13 cellular contexts compared by ENCODE assay signal in genomic region chr3:174859756-174860155, GRCh38. TPM values are rescaled to one million over a fixed set of nuclear protein-coding genes. Genes with fewer than 3 reads are reported as not detected.
DNase-seq lines count a peak whose midpoint lies in the region; ATAC-seq and TF ChIP-seq lines count a peak whose summit lies in the region.
"Had no signal": no experiment of that assay in that cellular context is flagged by ENCODE, and none has a peak within 500 bp of the region (broad histone marks: within the 10 kb centered on the region; RNA-seq: fewer than 3 reads in every experiment).

No MANE protein-coding gene starts in this region.

- no peaks in the 10 kb centered on the region for H3K4me1 Mint-ChIP-seq in stimulated activated memory B cell treated with anti-CD40 and anti-IgM and Interleukin-4, amounts not matched to agents 10 μg/mL and 1 μg/mL and 100 μg/mL, for 72 hours

- intact Hi-C loops in heart right ventricle (cut with DNase I): no loop called here

- no peak overlapping the region for H3K9ac ChIP-seq in parathyroid adenoma

- H3K36me3 ChIP-seq in parathyroid adenoma (ENCODE audit: control insufficient read depth, insufficient read depth, low read length) (no peaks in the 10 kb centered on the region), heart right ventricle (no peaks in the 10 kb centered on the region)
- H3K36me3 ChIP-seq: heart left ventricle, Peyer's patch, WERI-Rb-1 had no signal

- H2AFZ ChIP-seq in parathyroid adenoma: no peak overlapping the region

- no peaks in the 10 kb centered on the region for H3K27me3 Mint-ChIP-seq in stimulated activated memory B cell treated with anti-CD40 and anti-IgM and Interleukin-4, amounts not matched to agents 10 μg/mL and 1 μg/mL and 100 μg/mL, for 72 hours

- H3K4me3 ChIP-seq in parathyroid adenoma (ENCODE audit: low read depth, low read length) (peak overlapping the region; percentile 31), heart right ventricle (no peak overlapping the region)
- H3K4me3 ChIP-seq: heart left ventricle, lung had no signal

- no peak for TF ChIP-seq CTCF in parathyroid adenoma (IDR thresholded peaks at IDR 0.05)
- no peak for TF ChIP-seq CTCF in heart right ventricle (IDR thresholded peaks at IDR 0.05)

- H3K27ac ChIP-seq in epithelial cell of prostate (peak overlapping the region; percentile 11), parathyroid adenoma (no peak overlapping the region), heart right ventricle (no peak overlapping the region)
- H3K27ac ChIP-seq: heart left ventricle, WERI-Rb-1 had no signal

- 92% methylated on average over 3 of the region's 3 CpGs for WGBS in heart right ventricle, 2 donors

- H3K4me1 ChIP-seq in parathyroid adenoma (no peaks in the 10 kb centered on the region), heart right ventricle (peaks cover 0 to 7% (median 0%) of the 10 kb centered on the region in 9 donors)
- H3K4me1 ChIP-seq: Peyer's patch had no signal

- H3K9me3 ChIP-seq in parathyroid adenoma (ENCODE audit: control insufficient read depth, low read length) (no peaks in the 10 kb centered on the region), heart right ventricle (no peaks in the 10 kb centered on the region)
- H3K9me3 ChIP-seq: heart left ventricle, Peyer's patch had no signal

- no peaks in the 10 kb centered on the region for H3K79me2 ChIP-seq in parathyroid adenoma

- no peak overlapping the region for H3K4me3 Mint-ChIP-seq in stimulated activated memory B cell treated with anti-CD40 and anti-IgM and Interleukin-4, amounts not matched to agents 10 μg/mL and 1 μg/mL and 100 μg/mL, for 72 hours

- no peak overlapping the region for H3K27ac Mint-ChIP-seq in stimulated activated memory B cell treated with anti-CD40 and anti-IgM and Interleukin-4, amounts not matched to agents 10 μg/mL and 1 μg/mL and 100 μg/mL, for 72 hours

- H3K9me3 Mint-ChIP-seq in stimulated activated memory B cell treated with anti-CD40 and anti-IgM and Interleukin-4, amounts not matched to agents 10 μg/mL and 1 μg/mL and 100 μg/mL, for 72 hours: no peaks in the 10 kb centered on the region

- H3K4me2 ChIP-seq in parathyroid adenoma (ENCODE audit: low read length): peak overlapping the region; percentile 57

- H3K36me3 Mint-ChIP-seq in stimulated activated memory B cell treated with anti-CD40 and anti-IgM and Interleukin-4, amounts not matched to agents 10 μg/mL and 1 μg/mL and 100 μg/mL, for 72 hours: no peaks in the 10 kb centered on the region

- ATAC-seq in GM21447 (IDR thresholded peaks at IDR 0.05; ENCODE audit: unreplicated experiment): no peak
- ATAC-seq in heart right ventricle: no peak
- ATAC-seq in stimulated activated memory B cell treated with anti-CD40 and anti-IgM and Interleukin-4, amounts not matched to agents 10 μg/mL and 1 μg/mL and 100 μg/mL, for 72 hours: no peak
- ATAC-seq: heart left ventricle had no signal

- H3K27me3 ChIP-seq in parathyroid adenoma (ENCODE audit: control insufficient read depth, insufficient read depth, low read length) (no peaks in the 10 kb centered on the region), heart right ventricle (no peaks in the 10 kb centered on the region)
- H3K27me3 ChIP-seq: heart left ventricle, Peyer's patch had no signal

- DNase-seq in DMS153 (lab: John Stamatoyannopoulos, UW) (peak; percentile 76), NCI-H2029 treated with DMSO at 0.1 percent for 48 hours (lab: John Stamatoyannopoulos, UW) (peak; percentile 64), epithelial cell of prostate (ENCODE audit: low read depth, low spot score) (no peak), heart right ventricle (no peak), NCI-H1048 (lab: John Stamatoyannopoulos, UW) (no peak)
- DNase-seq: DMS79 treated with DMSO at 0.1 percent for 48 hours, heart left ventricle, Peyer's patch, WERI-Rb-1 had no signal

RNA-seq across cellular contexts. Expression of gene NAALADL2, which starts 0.6 kb away (rescaled TPM):
- total RNA-seq in heart right ventricle: 10 to 100 TPM in 1 of 10 donors, 1 to 10 TPM in 9; 2.9 to 11.9 (median 5.6) TPM
- under 1 TPM; 0.36 to 0.66 TPM for polyA plus RNA-seq in heart right ventricle

Comparison
In these comparisons a context has a peak if more than half of its experiments do, and no peak if none do; other contexts are left out.
1. DNase-seq: peak in DMS153 (single experiment) and NCI-H2029 treated with DMSO at 0.1 percent for 48 hours (single experiment); none in epithelial cell of prostate (single experiment), heart right ventricle (0 of 2) and NCI-H1048 (single experiment).